ENCODE assay signal across 1 cellular context in genomic region chr2:241965931-241966412, GRCh38.
TF ChIP-seq lines count a peak whose summit lies in the region.

No MANE protein-coding gene starts in this region.

TF ChIP-seq in K562, 482 proteins besides CTCF, POLR2A, EP300 and RAD21 (continued from another document and continues in another):
- TF ChIP-seq, protein P1, sequence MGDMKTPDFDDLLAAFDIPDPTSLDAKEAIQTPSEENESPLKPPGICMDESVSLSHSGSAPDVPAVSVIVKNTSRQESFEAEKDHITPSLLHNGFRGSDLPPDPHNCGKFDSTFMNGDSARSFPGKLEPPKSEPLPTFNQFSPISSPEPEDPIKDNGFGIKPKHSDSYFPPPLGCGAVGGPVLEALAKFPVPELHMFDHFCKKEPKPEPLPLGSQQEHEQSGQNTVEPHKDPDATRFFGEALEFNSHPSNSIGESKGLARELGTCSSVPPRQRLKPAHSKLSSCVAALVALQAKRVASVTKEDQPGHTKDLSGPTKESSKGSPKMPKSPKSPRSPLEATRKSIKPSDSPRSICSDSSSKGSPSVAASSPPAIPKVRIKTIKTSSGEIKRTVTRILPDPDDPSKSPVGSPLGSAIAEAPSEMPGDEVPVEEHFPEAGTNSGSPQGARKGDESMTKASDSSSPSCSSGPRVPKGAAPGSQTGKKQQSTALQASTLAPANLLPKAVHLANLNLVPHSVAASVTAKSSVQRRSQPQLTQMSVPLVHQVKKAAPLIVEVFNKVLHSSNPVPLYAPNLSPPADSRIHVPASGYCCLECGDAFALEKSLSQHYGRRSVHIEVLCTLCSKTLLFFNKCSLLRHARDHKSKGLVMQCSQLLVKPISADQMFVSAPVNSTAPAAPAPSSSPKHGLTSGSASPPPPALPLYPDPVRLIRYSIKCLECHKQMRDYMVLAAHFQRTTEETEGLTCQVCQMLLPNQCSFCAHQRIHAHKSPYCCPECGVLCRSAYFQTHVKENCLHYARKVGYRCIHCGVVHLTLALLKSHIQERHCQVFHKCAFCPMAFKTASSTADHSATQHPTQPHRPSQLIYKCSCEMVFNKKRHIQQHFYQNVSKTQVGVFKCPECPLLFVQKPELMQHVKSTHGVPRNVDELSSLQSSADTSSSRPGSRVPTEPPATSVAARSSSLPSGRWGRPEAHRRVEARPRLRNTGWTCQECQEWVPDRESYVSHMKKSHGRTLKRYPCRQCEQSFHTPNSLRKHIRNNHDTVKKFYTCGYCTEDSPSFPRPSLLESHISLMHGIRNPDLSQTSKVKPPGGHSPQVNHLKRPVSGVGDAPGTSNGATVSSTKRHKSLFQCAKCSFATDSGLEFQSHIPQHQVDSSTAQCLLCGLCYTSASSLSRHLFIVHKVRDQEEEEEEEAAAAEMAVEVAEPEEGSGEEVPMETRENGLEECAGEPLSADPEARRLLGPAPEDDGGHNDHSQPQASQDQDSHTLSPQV (IDR thresholded peaks at IDR 0.05) = 0 out of 2 replicates have a peak, but pooled peaks have one; percentile 16
- TF ChIP-seq FOXA3 (CRISPR knock-in tag; conservative IDR thresholded peaks at IDR 0.05 in 1 of 2, IDR thresholded peaks at IDR 0.05 in 1 of 2) (no peak), MED1 (CRISPR knock-in tag; IDR thresholded peaks at IDR 0.05; ENCODE audit: borderline replicate concordance) (no peak), ZNF699 (CRISPR knock-in tag; IDR thresholded peaks at IDR 0.05; ENCODE audit: insufficient replicate concordance) (no peak), MAZ (CRISPR knock-in tag; conservative IDR thresholded peaks at IDR 0.05 in 1 of 2, IDR thresholded peaks at IDR 0.05 in 1 of 2) (0 out of 4 replicates have a peak, but pooled peaks have one; percentile 26 to 27), CREM (IDR thresholded peaks at IDR 0.05; ENCODE audit: low read depth) (peak; percentile 20; the same call in 1 of the 2 replicates), NR2C2 (CRISPR knock-in tag; IDR thresholded peaks at IDR 0.05) (no peak), NR2C2 (tag; IDR thresholded peaks at IDR 0.05) (peak; percentile 30; the same call in 1 of the 2 replicates), ATF7 (IDR thresholded peaks at IDR 0.05) (peak; percentile 61; the same call in 1 of the 2 replicates), FOXK2 (conservative IDR thresholded peaks at IDR 0.05 in 1 of 2, IDR thresholded peaks at IDR 0.05 in 1 of 2; ENCODE audit: low read depth in 2 of 2) (peak in 1 of 2 experiments; percentile 22; a peak in 2 of 4 replicates), CEBPB (tag; IDR thresholded peaks at IDR 0.05) (no peak), ARHGAP35 (IDR thresholded peaks at IDR 0.05; ENCODE audit: partially characterized antibody) (no peak), MEIS2 (IDR thresholded peaks at IDR 0.05; ENCODE audit: partially characterized antibody) (peak; percentile 39), FOSL1 (tag; conservative IDR thresholded peaks at IDR 0.05) (peak; percentile 94), HDAC1 (IDR thresholded peaks at IDR 0.05) (peak in 1 of 2 experiments; percentile 37; a peak in 1 of 4 replicates), JUND (IDR thresholded peaks at IDR 0.05; ENCODE audit: borderline replicate concordance, low read depth, low read length) (peak; percentile 89), JUND (tag; IDR thresholded peaks at IDR 0.05; ENCODE audit: borderline replicate concordance, low read depth, low read length) (peak; percentile 92; the same call in 2 of the 3 replicates), TEAD4 (IDR thresholded peaks at IDR 0.05; ENCODE audit: low read length) (peak; percentile 36; the same call in 1 of the 2 replicates), TEAD4 (CRISPR knock-in tag; IDR thresholded peaks at IDR 0.05; ENCODE audit: borderline replicate concordance) (no peak), SMARCE1 (IDR thresholded peaks at IDR 0.05) (peak; percentile 71), ZNF318 (IDR thresholded peaks at IDR 0.05; ENCODE audit: borderline replicate concordance in 1 of 2, low read depth in 1 of 2) (0 out of 4 replicates have a peak, but pooled peaks of 1 of the 2 experiments have one; percentile 19), ESRRA (IDR thresholded peaks at IDR 0.05; ENCODE audit: borderline replicate concordance, low read depth) (peak; percentile 59; the same call in 1 of the 2 replicates), FOXA1 (IDR thresholded peaks at IDR 0.05; ENCODE audit: borderline replicate concordance) (no peak), JUNB (CRISPR knock-in tag; conservative IDR thresholded peaks at IDR 0.05) (peak; percentile 53; the same call in 1 of the 2 replicates), PKNOX1 (IDR thresholded peaks at IDR 0.05) (peak; percentile 59), TEAD1 (CRISPR knock-in tag; IDR thresholded peaks at IDR 0.05) (0 out of 4 replicates have a peak, but pooled peaks of 1 of the 2 experiments have one; percentile 49), RBBP5 (IDR thresholded peaks at IDR 0.05; ENCODE audit: borderline replicate concordance, insufficient read depth, low read length, poor library complexity, severe bottlenecking) (peak; percentile 51), SRF (CRISPR knock-in tag; IDR thresholded peaks at IDR 0.05) (0 out of 4 replicates have a peak, but pooled peaks of 1 of the 2 experiments have one; percentile 18), JUN (IDR thresholded peaks at IDR 0.05; ENCODE audit: borderline replicate concordance, low read depth, low read length) (peak; percentile 82), JUN (CRISPR knock-in tag; IDR thresholded peaks at IDR 0.05; ENCODE audit: borderline replicate concordance) (no peak), MAFG (tag; conservative IDR thresholded peaks at IDR 0.05) (0 out of 2 replicates have a peak, but pooled peaks have one; percentile 37), NEUROD1 (IDR thresholded peaks at IDR 0.05; ENCODE audit: borderline replicate concordance, low read depth, low read length, partially characterized antibody) (no peak), NRF1 (conservative IDR thresholded peaks at IDR 0.05 in 1 of 2, IDR thresholded peaks at IDR 0.05 in 1 of 2) (peak; percentile 23 to 37; a peak in 2 of 4 replicates), NFYB (IDR thresholded peaks at IDR 0.05; ENCODE audit: extremely low read depth, insufficient read length) (no peak), CEBPG (CRISPR knock-in tag; IDR thresholded peaks at IDR 0.05) (peak; percentile 55; the same call in 1 of the 2 replicates), CEBPG (tag; conservative IDR thresholded peaks at IDR 0.05 in 1 of 2, IDR thresholded peaks at IDR 0.05 in 1 of 2) (no peak), CGGBP1 (CRISPR knock-in tag; IDR thresholded peaks at IDR 0.05) (no peak), ZNF134 (CRISPR knock-in tag; conservative IDR thresholded peaks at IDR 0.05) (peak; percentile 89)
- TF ChIP-seq, protein P2, sequence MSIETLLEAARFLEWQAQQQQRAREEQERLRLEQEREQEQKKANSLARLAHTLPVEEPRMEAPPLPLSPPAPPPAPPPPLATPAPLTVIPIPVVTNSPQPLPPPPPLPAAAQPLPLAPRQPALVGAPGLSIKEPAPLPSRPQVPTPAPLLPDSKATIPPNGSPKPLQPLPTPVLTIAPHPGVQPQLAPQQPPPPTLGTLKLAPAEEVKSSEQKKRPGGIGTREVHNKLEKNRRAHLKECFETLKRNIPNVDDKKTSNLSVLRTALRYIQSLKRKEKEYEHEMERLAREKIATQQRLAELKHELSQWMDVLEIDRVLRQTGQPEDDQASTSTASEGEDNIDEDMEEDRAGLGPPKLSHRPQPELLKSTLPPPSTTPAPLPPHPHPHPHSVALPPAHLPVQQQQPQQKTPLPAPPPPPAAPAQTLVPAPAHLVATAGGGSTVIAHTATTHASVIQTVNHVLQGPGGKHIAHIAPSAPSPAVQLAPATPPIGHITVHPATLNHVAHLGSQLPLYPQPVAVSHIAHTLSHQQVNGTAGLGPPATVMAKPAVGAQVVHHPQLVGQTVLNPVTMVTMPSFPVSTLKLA (conservative IDR thresholded peaks at IDR 0.05) = 0 out of 4 replicates have a peak, but pooled peaks of 1 of the 2 experiments have one; percentile 36
- TF ChIP-seq, protein P3, sequence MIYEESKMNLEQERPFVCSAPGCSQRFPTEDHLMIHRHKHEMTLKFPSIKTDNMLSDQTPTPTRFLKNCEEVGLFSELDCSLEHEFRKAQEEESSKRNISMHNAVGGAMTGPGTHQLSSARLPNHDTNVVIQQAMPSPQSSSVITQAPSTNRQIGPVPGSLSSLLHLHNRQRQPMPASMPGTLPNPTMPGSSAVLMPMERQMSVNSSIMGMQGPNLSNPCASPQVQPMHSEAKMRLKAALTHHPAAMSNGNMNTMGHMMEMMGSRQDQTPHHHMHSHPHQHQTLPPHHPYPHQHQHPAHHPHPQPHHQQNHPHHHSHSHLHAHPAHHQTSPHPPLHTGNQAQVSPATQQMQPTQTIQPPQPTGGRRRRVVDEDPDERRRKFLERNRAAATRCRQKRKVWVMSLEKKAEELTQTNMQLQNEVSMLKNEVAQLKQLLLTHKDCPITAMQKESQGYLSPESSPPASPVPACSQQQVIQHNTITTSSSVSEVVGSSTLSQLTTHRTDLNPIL (CRISPR knock-in tag; IDR thresholded peaks at IDR 0.05) = no peak
- TF ChIP-seq, protein P4, sequence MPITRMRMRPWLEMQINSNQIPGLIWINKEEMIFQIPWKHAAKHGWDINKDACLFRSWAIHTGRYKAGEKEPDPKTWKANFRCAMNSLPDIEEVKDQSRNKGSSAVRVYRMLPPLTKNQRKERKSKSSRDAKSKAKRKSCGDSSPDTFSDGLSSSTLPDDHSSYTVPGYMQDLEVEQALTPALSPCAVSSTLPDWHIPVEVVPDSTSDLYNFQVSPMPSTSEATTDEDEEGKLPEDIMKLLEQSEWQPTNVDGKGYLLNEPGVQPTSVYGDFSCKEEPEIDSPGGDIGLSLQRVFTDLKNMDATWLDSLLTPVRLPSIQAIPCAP (CRISPR knock-in tag; IDR thresholded peaks at IDR 0.05; ENCODE audit: borderline replicate concordance) = no peak
- TF ChIP-seq, protein P5, sequence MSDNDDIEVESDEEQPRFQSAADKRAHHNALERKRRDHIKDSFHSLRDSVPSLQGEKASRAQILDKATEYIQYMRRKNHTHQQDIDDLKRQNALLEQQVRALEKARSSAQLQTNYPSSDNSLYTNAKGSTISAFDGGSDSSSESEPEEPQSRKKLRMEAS (CRISPR knock-in tag; IDR thresholded peaks at IDR 0.05) = no peak
- TF ChIP-seq, protein P6, sequence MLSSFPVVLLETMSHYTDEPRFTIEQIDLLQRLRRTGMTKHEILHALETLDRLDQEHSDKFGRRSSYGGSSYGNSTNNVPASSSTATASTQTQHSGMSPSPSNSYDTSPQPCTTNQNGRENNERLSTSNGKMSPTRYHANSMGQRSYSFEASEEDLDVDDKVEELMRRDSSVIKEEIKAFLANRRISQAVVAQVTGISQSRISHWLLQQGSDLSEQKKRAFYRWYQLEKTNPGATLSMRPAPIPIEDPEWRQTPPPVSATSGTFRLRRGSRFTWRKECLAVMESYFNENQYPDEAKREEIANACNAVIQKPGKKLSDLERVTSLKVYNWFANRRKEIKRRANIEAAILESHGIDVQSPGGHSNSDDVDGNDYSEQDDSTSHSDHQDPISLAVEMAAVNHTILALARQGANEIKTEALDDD (IDR thresholded peaks at IDR 0.05) = peak; percentile 35; the same call in 1 of the 2 replicates
